8 cellular contexts compared by ENCODE assay signal in the genomic region with DNA sequence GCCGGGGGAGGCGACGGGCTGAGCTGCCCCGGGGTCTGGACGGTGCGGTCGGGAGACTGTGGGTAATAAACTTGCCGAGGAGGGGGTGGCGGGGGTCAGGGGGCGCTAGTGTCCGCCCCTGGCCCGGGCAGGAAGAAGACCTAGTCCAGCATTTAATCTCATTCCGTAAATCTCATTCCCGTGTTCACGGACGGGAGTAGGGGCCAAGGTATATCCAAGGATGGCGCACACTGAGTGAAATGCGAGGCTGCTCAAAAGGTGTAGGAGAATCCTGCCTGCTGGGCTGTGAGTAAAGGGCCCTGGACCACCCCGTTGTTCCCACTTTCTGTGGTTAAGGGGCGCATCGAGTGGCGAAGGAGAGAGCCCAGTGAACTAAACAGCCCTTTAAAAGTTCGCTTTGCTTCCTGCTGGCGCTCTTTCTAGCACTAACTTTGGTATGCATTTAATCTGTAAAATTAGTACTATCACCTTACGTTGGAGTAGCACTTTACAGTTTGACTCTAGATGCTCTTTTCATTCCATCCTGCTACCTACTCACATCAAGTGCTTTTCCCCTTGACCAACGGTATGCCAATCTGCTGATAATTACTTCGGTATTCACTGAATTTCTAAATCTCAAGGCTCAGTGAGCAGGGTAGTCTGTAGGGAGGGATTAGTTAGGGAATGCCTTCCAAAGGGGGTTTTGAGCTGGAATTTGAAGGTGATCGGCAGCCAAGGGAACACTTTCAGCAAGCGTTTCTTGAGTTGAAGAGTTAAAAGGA. TPM values are rescaled to one million over a fixed set of nuclear protein-coding genes. Genes with fewer than 3 reads are reported as not detected.
A peak's percentile ranks its signal among the peaks of the same experiment; 100 is the strongest.
DNase-seq lines count a peak whose midpoint lies in the region; ATAC-seq and TF ChIP-seq lines count a peak whose summit lies in the region.

No MANE protein-coding gene starts in this region.

- no peaks in the 10 kb centered on the region for H3K9me3 ChIP-seq in CD4-positive, alpha-beta T cell (ENCODE audit: control insufficient read depth, low read length)
- H3K9me3 ChIP-seq in thoracic aorta, result no peaks in the 10 kb centered on the region

- ATAC-seq in CD4-positive, alpha-beta T cell (ENCODE audit: poor library complexity), result no peak
- ATAC-seq in thoracic aorta (ENCODE audit: insufficient number of reproducible peaks, low FRiP score, low read depth) (no peak), HG02840 (IDR thresholded peaks at IDR 0.05; ENCODE audit: low FRiP score, unreplicated experiment) (no peak), HG02884 (IDR thresholded peaks at IDR 0.05; ENCODE audit: unreplicated experiment) (no peak)

- POLR2A ChIA-PET in CD4-positive, alpha-beta T cell (lab: Charles Lee), result interaction anchor here (0.7 to 2.2 kb wide), 5 partner anchors 17 to 199 kb away, joined by 3 to 9 read pairs (median 4); a partner anchor contains a TSS

- no peaks in the 10 kb centered on the region for H3K36me3 ChIP-seq in thoracic aorta

- peak overlapping the region; percentile 52 for H3K27ac ChIP-seq in CD4-positive, alpha-beta T cell (ENCODE audit: low read depth, low read length)
- peak overlapping the region; percentile 74 to 78 for H3K27ac ChIP-seq in thoracic aorta

- H3K36me3 Mint-ChIP-seq in CD4-positive, alpha-beta T cell (ENCODE audit: low read depth), result peaks cover 29% of the 10 kb centered on the region
- H3K36me3 Mint-ChIP-seq in activated naive CD8-positive, alpha-beta T cell, result no peaks in the 10 kb centered on the region

- peak overlapping the region; percentile 88 for H3K27ac Mint-ChIP-seq in CD4-positive, alpha-beta T cell
- peak overlapping the region; percentile 61 for H3K27ac Mint-ChIP-seq in activated naive CD8-positive, alpha-beta T cell

- no peak for TF ChIP-seq RAD21 in Ishikawa (IDR thresholded peaks at IDR 0.05; ENCODE audit: low read depth)

- H3K4me1 ChIP-seq in thoracic aorta (ENCODE audit: control insufficient read depth in 1 of 2, low read depth in 2 of 2), result peaks cover 9 to 25% of the 10 kb centered on the region in 2 donors

- no peak for TF ChIP-seq EP300 in Ishikawa (IDR thresholded peaks at IDR 0.05; ENCODE audit: borderline replicate concordance)

- no peaks in the 10 kb centered on the region for H3K27me3 ChIP-seq in CD4-positive, alpha-beta T cell (ENCODE audit: control insufficient read depth, insufficient read depth, low read length)
- no peaks in the 10 kb centered on the region for H3K27me3 ChIP-seq in thoracic aorta (replicated peaks; ENCODE audit: insufficient read depth)

- DNase-seq in CD4-positive, alpha-beta T cell, result no peak
- DNase-seq in left kidney (ENCODE audit: low read depth, low spot score) (peak; percentile 69), thoracic aorta (ENCODE audit: low spot score) (no peak), NCI-H2029 treated with DMSO at 0.1 percent for 48 hours (lab: John Stamatoyannopoulos, UW) (no peak)

- H3K27me3 Mint-ChIP-seq in CD4-positive, alpha-beta T cell, result no peaks in the 10 kb centered on the region
- H3K27me3 Mint-ChIP-seq in activated naive CD8-positive, alpha-beta T cell, result no peaks in the 10 kb centered on the region

- peaks cover 44% of the 10 kb centered on the region for H3K4me1 Mint-ChIP-seq in CD4-positive, alpha-beta T cell (ENCODE audit: low read depth)
- peaks cover 29% of the 10 kb centered on the region for H3K4me1 Mint-ChIP-seq in activated naive CD8-positive, alpha-beta T cell (ENCODE audit: low read depth)

- intact Hi-C loops in CD4-positive, alpha-beta T cell (cut with DNase I, micrococcal nuclease), result loop anchor here (2.0 to 10.0 kb wide), 10 partner anchors 60 to 1515 kb away; a partner anchor contains a TSS

- peak overlapping the region; percentile 93 for H3K4me3 Mint-ChIP-seq in CD4-positive, alpha-beta T cell
- peak overlapping the region; percentile 89 for H3K4me3 Mint-ChIP-seq in activated naive CD8-positive, alpha-beta T cell

- H3K4me3 ChIP-seq in thoracic aorta, result peak overlapping the region; percentile 91

- CTCF ChIA-PET in CD4-positive, alpha-beta T cell (lab: Charles Lee), result interaction anchor here (1.3 to 4.7 kb wide), 3 partner anchors 18 to 611 kb away, joined by 3 to 22 read pairs (median 10); no protein-coding TSS in a partner anchor

- H3K9me3 Mint-ChIP-seq in CD4-positive, alpha-beta T cell, result no peaks in the 10 kb centered on the region
- no peaks in the 10 kb centered on the region for H3K9me3 Mint-ChIP-seq in activated naive CD8-positive, alpha-beta T cell (ENCODE audit: low read depth)

- TF ChIP-seq CTCF in CD4-positive, alpha-beta T cell (IDR thresholded peaks at IDR 0.05), result no peak
- TF ChIP-seq CTCF in thoracic aorta (IDR thresholded peaks at IDR 0.05), result no peak

TF ChIP-seq in Ishikawa, 13 proteins besides CTCF, POLR2A, EP300 and RAD21:
- peak; percentile 23; the same call in 1 of the 2 replicates for TF ChIP-seq TEAD4 (IDR thresholded peaks at IDR 0.05)
- no peak for TF ChIP-seq CEBPB (IDR thresholded peaks at IDR 0.05)
- 0 out of 2 replicates have a peak, but pooled peaks have one; percentile 1 for TF ChIP-seq TCF12 (IDR thresholded peaks at IDR 0.05; ENCODE audit: low read depth)
- 0 out of 2 replicates have a peak, but pooled peaks have one; percentile 10 for TF ChIP-seq ZBTB7A (IDR thresholded peaks at IDR 0.05; ENCODE audit: low read depth)

RNA-seq across cellular contexts. Expression of a gene that starts 0.7 kb away (rescaled TPM):
- 1 to 10 TPM; 5.6 to 8.2 TPM for total RNA-seq in CD4-positive, alpha-beta T cell
- total RNA-seq in thoracic aorta, result 10 to 100 TPM in 1 of 2 donors, 1 to 10 TPM in 1; 2.8 to 10.7 TPM

RNA-seq across cellular contexts. Expression of a gene that starts 40.8 kb away (rescaled TPM):
- not detected for total RNA-seq in CD4-positive, alpha-beta T cell
- 1 to 10 TPM; 4.5 to 8.4 TPM for total RNA-seq in thoracic aorta

Comparison
In these comparisons a context has a peak if more than half of its experiments do, and no peak if none do; other contexts are left out.
1. RNA of a gene that starts 40.8 kb away (total RNA-seq): 4.5 to 8.4 TPM in thoracic aorta; not detected in CD4-positive, alpha-beta T cell; every median in the first group is over 4 times any median in the second.